In genomic region chr17:80836971-80837481, GRCh38 we compare ENCODE assay signal across 17 cellular contexts.
DNase-seq lines count a peak whose midpoint lies in the region; ATAC-seq, FAIRE-seq and TF ChIP-seq lines count a peak whose summit lies in the region.
"Had no signal": no experiment of that assay in that cellular context is flagged by ENCODE, and none has a peak within 500 bp of the region (broad histone marks: within the 10 kb centered on the region; RNA-seq: fewer than 3 reads in every experiment).

No MANE protein-coding gene starts in this region.

- no peaks in the 10 kb centered on the region for H3K27me3 Mint-ChIP-seq in activated CD4-positive, alpha-beta T cell treated with anti-CD3 and anti-CD28 coated beads, Interleukin-2, amount 10 ng/mL, durations not matched to agents 24 days and 14 days

- peaks cover 35% of the 10 kb centered on the region for H3K4me1 Mint-ChIP-seq in activated CD4-positive, alpha-beta T cell treated with anti-CD3 and anti-CD28 coated beads, Interleukin-2, amount 10 ng/mL, durations not matched to agents 24 days and 14 days

- no peaks in the 10 kb centered on the region; the same call in 1 of the 2 replicates for H4K20me1 ChIP-seq in K562 (replicated peaks; ENCODE audit: control insufficient read depth, insufficient read depth, low read length)

- no TSS peak for BruUV-seq in K562 (replicated peaks; lab: Mats Ljungman, UMichigan)

- no peak overlapping the region for H2AFZ ChIP-seq in K562 (ENCODE audit: low read depth, low read length)

- H3K9me1 ChIP-seq in K562 (ENCODE audit: control insufficient read depth, insufficient read depth, low read length): no peaks in the 10 kb centered on the region

- ATAC-seq in K562 (no peak), gastrocnemius medialis (no peak), HG03159 (IDR thresholded peaks at IDR 0.05; ENCODE audit: unreplicated experiment) (no peak)
- ATAC-seq: HepG2, pancreas had no signal

- H3K27ac ChIP-seq in KOPT-K1 (ENCODE audit: low read depth, low read length, poor library complexity, severe bottlenecking) (peak overlapping the region; percentile 11), K562 (ENCODE audit: extremely low read depth, low read depth, low read length) (no peak overlapping the region), gastrocnemius medialis (peak overlapping the region in 3 of 4 donors; percentile 67 to 96 (median 85))
- H3K27ac ChIP-seq: pancreas had no signal

- no peaks in the 10 kb centered on the region for H3K9me3 Mint-ChIP-seq in activated CD4-positive, alpha-beta T cell treated with anti-CD3 and anti-CD28 coated beads, Interleukin-2, amount 10 ng/mL, durations not matched to agents 24 days and 14 days
- H3K9me3 Mint-ChIP-seq: endodermal cell had no signal

- no peak for TF ChIP-seq EP300 in K562 (IDR thresholded peaks at IDR 0.05; ENCODE audit: low read length)

- H3K36me3 Mint-ChIP-seq in activated CD4-positive, alpha-beta T cell treated with anti-CD3 and anti-CD28 coated beads, Interleukin-2, amount 10 ng/mL, durations not matched to agents 24 days and 14 days (ENCODE audit: low read depth): peaks cover 32% of the 10 kb centered on the region

- in situ Hi-C loops in K562 (cut with MboI): no loop called here
- in situ Hi-C loops in gastrocnemius medialis (cut with MboI; ENCODE audit: low sequenced_read_pairs in 4 of 4): no loop called here

- peak overlapping the region; percentile 37 for H3K27ac Mint-ChIP-seq in activated CD4-positive, alpha-beta T cell treated with anti-CD3 and anti-CD28 coated beads, Interleukin-2, amount 10 ng/mL, durations not matched to agents 24 days and 14 days

- TF ChIP-seq POLR2A in K562 (conservative IDR thresholded peaks at IDR 0.05): no peak
- TF ChIP-seq POLR2A in gastrocnemius medialis (IDR thresholded peaks at IDR 0.05): no peak

- H3K9ac ChIP-seq in K562 (ENCODE audit: insufficient read depth in 1 of 2, low read depth in 2 of 2, low read length in 2 of 2): no peak overlapping the region; a peak in 1 of 4 replicates

- TF ChIP-seq CTCF in K562 (IDR thresholded peaks at IDR 0.05 in 2 of 3, conservative IDR thresholded peaks at IDR 0.05 in 1 of 3; ENCODE audit: insufficient read depth in 2 of 3, low read depth in 1 of 3, low read length in 3 of 3): no peak
- no peak for TF ChIP-seq CTCF in gastrocnemius medialis (IDR thresholded peaks at IDR 0.05 in 4 of 5, conservative IDR thresholded peaks at IDR 0.05 in 1 of 5)

- H3K4me3 Mint-ChIP-seq in activated CD4-positive, alpha-beta T cell treated with anti-CD3 and anti-CD28 coated beads, Interleukin-2, amount 10 ng/mL, durations not matched to agents 24 days and 14 days: no peak overlapping the region
- H3K4me3 Mint-ChIP-seq: endodermal cell had no signal

- H3K9me3 ChIP-seq in KOPT-K1 (ENCODE audit: insufficient read depth, low read length, poor library complexity, severe bottlenecking) (no peaks in the 10 kb centered on the region), K562 (replicated peaks; ENCODE audit: control insufficient read depth, insufficient read depth, low read depth, low read length) (no peaks in the 10 kb centered on the region), gastrocnemius medialis (no peaks in the 10 kb centered on the region)
- H3K9me3 ChIP-seq: pancreas had no signal

- H3K4me1 ChIP-seq in K562 (replicated peaks in 1 of 2; ENCODE audit: control insufficient read depth in 2 of 2, insufficient read depth in 2 of 2, low read length in 2 of 2): peaks cover 13 to 30% of the 10 kb centered on the region in 2 experiments
- peaks cover 23 to 27% of the 10 kb centered on the region in 2 donors for H3K4me1 ChIP-seq in gastrocnemius medialis
- H3K4me1 ChIP-seq: pancreas had no signal

- intact Hi-C loops in activated CD4-positive, alpha-beta T cell treated with anti-CD3 and anti-CD28 coated beads, Interleukin-2, amount 10 ng/mL, durations not matched to agents 24 days and 14 days (cut with micrococcal nuclease): loop anchor here (10.0 kb wide), 1 partner anchor 242 kb away; no protein-coding TSS in a partner anchor
- intact Hi-C loops in K562 (cut with micrococcal nuclease) (no loop called here), gastrocnemius medialis (cut with DNase I; ENCODE audit: low total_unique reads) (no loop called here)

- no peak for FAIRE-seq in K562 (lab: Jason Lieb, UNC)
- FAIRE-seq: HepG2, pancreas had no signal

- TF ChIP-seq RAD21 in K562 (CRISPR knock-in tag; conservative IDR thresholded peaks at IDR 0.05 in 1 of 2, IDR thresholded peaks at IDR 0.05 in 1 of 2): no peak

- POLR2A ChIA-PET in K562 (lab: Yijun Ruan, JAX): no interaction called here

- H3K4me3 ChIP-seq in K562: no peak overlapping the region
- H3K4me3 ChIP-seq in gastrocnemius medialis: no peak overlapping the region
- H3K4me3 ChIP-seq: pancreas, smooth muscle cell had no signal

- no peak for DNase-seq in activated CD4-positive, alpha-beta T cell treated with anti-CD3 and anti-CD28 coated beads, Interleukin-2, amount 10 ng/mL, durations not matched to agents 24 days and 14 days
- DNase-seq in activated CD4-positive, alpha-beta T cell treated with anti-CD3 and anti-CD28 coated beads for 48 hours: no peak
- DNase-seq in K562 (ENCODE audit: extremely low read depth in 1 of 4, low spot score in 3 of 4) (no peak), gastrocnemius medialis (no peak), NCI-H774 (lab: John Stamatoyannopoulos, UW) (no peak), hypothalamus (lab: John Stamatoyannopoulos, UW) (no peak)
- DNase-seq: activated CD4-positive, alpha-beta T cell treated with anti-CD3 and anti-CD28 coated beads for 1 hour; DMS 273 treated with DMSO at 0.1 percent for 48 hours; endodermal cell; foreskin fibroblast; mammary epithelial cell; NCI-H226 had no signal

- H3K79me2 ChIP-seq in K562 (ENCODE audit: control insufficient read depth, insufficient read depth, low read length): no peaks in the 10 kb centered on the region

- 92% methylated on average over 15 of the region's 16 CpGs for WGBS in K562 (ENCODE audit: insufficient coverage, low coverage, missing lambda C conversion rate)

- H3K4me2 ChIP-seq in K562 (ENCODE audit: insufficient read depth, low read length): no peak overlapping the region
- H3K4me2 ChIP-seq: smooth muscle cell had no signal

- CTCF ChIA-PET in K562 (lab: Yijun Ruan, JAX; ENCODE audit: low intra/inter-chr PET ratio): no interaction called here

- H3K27me3 ChIP-seq in K562 (ENCODE audit: control insufficient read depth in 2 of 2, insufficient read depth in 2 of 2, low read length in 2 of 2) (no peaks in the 10 kb centered on the region), gastrocnemius medialis (no peaks in the 10 kb centered on the region)
- H3K27me3 ChIP-seq: pancreas had no signal

- H3K36me3 ChIP-seq in KOPT-K1 (ENCODE audit: insufficient read depth, low read length) (peaks cover 32% of the 10 kb centered on the region), K562 (ENCODE audit: control insufficient read depth, insufficient read depth, low read length) (peaks cover 24% of the 10 kb centered on the region), gastrocnemius medialis (peaks cover 0 to 8% of the 10 kb centered on the region in 2 donors)

TF ChIP-seq in K562, 482 proteins besides CTCF, POLR2A, EP300 and RAD21:
- TF ChIP-seq ZBTB33 (CRISPR knock-in tag; IDR thresholded peaks at IDR 0.05) (peak; percentile 24; the same call in 1 of the 2 replicates), ZNF384 (IDR thresholded peaks at IDR 0.05; ENCODE audit: low read depth, low read length) (no peak)
